ENCODE assay signal across 20 cellular contexts in the genomic region with DNA sequence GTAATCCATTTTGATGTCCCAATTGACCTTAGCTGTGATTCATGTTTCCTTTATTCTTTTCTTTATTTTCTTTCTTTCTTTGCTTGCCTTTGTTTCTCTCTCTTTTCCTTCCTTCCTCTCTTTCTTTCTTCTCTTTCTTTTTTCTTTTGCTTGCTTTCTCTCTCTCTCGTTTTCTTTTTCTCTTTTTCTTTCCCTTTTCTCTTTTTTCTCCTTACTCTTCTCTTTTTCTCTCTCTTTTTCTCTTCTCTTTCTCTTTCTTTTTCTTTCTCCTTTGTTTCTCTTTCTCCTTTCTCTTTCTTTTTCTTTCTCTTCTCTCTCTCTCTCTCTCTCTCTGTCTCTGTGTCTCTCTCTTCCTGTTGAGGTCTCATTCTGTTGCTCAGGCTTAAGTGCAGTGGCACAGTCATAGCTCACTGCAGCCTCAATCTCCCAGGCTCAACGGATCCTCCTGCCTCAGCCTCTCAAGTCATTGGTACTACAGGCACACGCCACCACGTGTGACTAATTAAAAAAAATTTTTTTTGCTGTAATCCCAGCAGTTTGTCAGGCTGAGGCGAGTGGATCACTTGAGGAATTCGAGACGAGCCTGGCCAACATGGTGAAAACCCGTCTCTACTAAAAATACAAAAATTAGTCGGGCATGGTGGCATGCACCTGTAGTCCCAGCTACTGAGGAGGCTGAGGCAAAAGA.
"Had no signal": no experiment of that assay in that cellular context is flagged by ENCODE, and none has a peak within 500 bp of the region (broad histone marks: within the 10 kb centered on the region; RNA-seq: fewer than 3 reads in every experiment).

No MANE protein-coding gene starts in this region.

- H3K36me3 ChIP-seq: gastrocnemius medialis, ovary, sigmoid colon, thyroid gland had no signal

- H3K4me3 ChIP-seq: gastrocnemius medialis, ovary, sigmoid colon, thyroid gland had no signal

- ATAC-seq: activated CD4-positive, alpha-beta T cell treated with anti-CD3 and anti-CD28 coated beads for 36 hours; activated CD8-positive, alpha-beta T cell treated with anti-CD3 and anti-CD28 coated beads for 36 hours; activated naive CD8-positive, alpha-beta T cell treated with anti-CD3 and anti-CD28 coated beads, Interleukin-2, amount 50 U/mL, for 24 hours; esophagus mucosa; gastrocnemius medialis; naive thymus-derived CD8-positive, alpha-beta T cell had no signal

- H3K27ac ChIP-seq: gastrocnemius medialis, ovary, sigmoid colon, thyroid gland had no signal

- H3K27me3 Mint-ChIP-seq: activated CD4-positive, alpha-beta T cell treated with anti-CD3 and anti-CD28 coated beads for 36 hours; activated naive CD8-positive, alpha-beta T cell treated with anti-CD3 and anti-CD28 coated beads, Interleukin-2, amount 50 U/mL, for 24 hours; activated T-cell treated with anti-CD3 and anti-CD28 coated beads, Interleukin-2, amount 50 U/mL, for 24 hours; brain had no signal

- H3K27ac Mint-ChIP-seq: activated CD4-positive, alpha-beta T cell treated with anti-CD3 and anti-CD28 coated beads for 36 hours; activated CD8-positive, alpha-beta T cell treated with anti-CD3 and anti-CD28 coated beads for 36 hours; activated naive CD4-positive, alpha-beta T cell treated with anti-CD3 and anti-CD28 coated beads, Interleukin-2, amount 10 ng/mL, durations not matched to agents 7 days and 5 days; activated naive CD8-positive, alpha-beta T cell treated with anti-CD3 and anti-CD28 coated beads, Interleukin-2, amount 50 U/mL, for 24 hours; activated T-cell treated with anti-CD3 and anti-CD28 coated beads, Interleukin-2, amount 50 U/mL, for 24 hours; immature natural killer cell had no signal

- DNase-seq: activated CD4-positive, alpha-beta T cell treated with anti-CD3 and anti-CD28 coated beads for 36 hours; activated CD8-positive, alpha-beta T cell treated with anti-CD3 and anti-CD28 coated beads for 36 hours; activated effector memory CD4-positive, alpha-beta T cell treated with Interleukin-2 at 50 U/mL for 16 hours; activated naive CD4-positive, alpha-beta T cell treated with anti-CD3 and anti-CD28 coated beads, Interleukin-2, amount 10 ng/mL, durations not matched to agents 7 days and 5 days; activated naive CD8-positive, alpha-beta T cell treated with anti-CD3 and anti-CD28 coated beads, Interleukin-2, amount 50 U/mL, for 24 hours; activated T-cell treated with anti-CD3 and anti-CD28 coated beads, Interleukin-2, amount 50 U/mL, for 24 hours; anterior cingulate cortex; central memory CD4-positive, alpha-beta T cell; effector CD8-positive, alpha-beta T cell; gastrocnemius medialis; immature natural killer cell; mesenchymal stem cell; naive thymus-derived CD8-positive, alpha-beta T cell; stimulated activated naive CD4-positive, alpha-beta T cell; thyroid gland had no signal

- H3K4me1 ChIP-seq: gastrocnemius medialis, sigmoid colon, thyroid gland had no signal

- FAIRE-seq: urothelium cell line had no signal

- H3K9me3 ChIP-seq: gastrocnemius medialis, ovary, sigmoid colon, thyroid gland had no signal

- H3K4me1 Mint-ChIP-seq: activated CD4-positive, alpha-beta T cell treated with anti-CD3 and anti-CD28 coated beads for 36 hours; activated naive CD4-positive, alpha-beta T cell treated with anti-CD3 and anti-CD28 coated beads, Interleukin-2, amount 10 ng/mL, durations not matched to agents 7 days and 5 days; brain; immature natural killer cell had no signal

- H3K4me3 Mint-ChIP-seq: activated CD4-positive, alpha-beta T cell treated with anti-CD3 and anti-CD28 coated beads for 36 hours; activated CD8-positive, alpha-beta T cell treated with anti-CD3 and anti-CD28 coated beads for 36 hours; activated naive CD4-positive, alpha-beta T cell treated with anti-CD3 and anti-CD28 coated beads, Interleukin-2, amount 10 ng/mL, durations not matched to agents 7 days and 5 days; activated naive CD8-positive, alpha-beta T cell treated with anti-CD3 and anti-CD28 coated beads, Interleukin-2, amount 50 U/mL, for 24 hours; activated T-cell treated with anti-CD3 and anti-CD28 coated beads, Interleukin-2, amount 50 U/mL, for 24 hours; brain; immature natural killer cell; naive thymus-derived CD8-positive, alpha-beta T cell had no signal

- H3K9me3 Mint-ChIP-seq: activated CD8-positive, alpha-beta T cell treated with anti-CD3 and anti-CD28 coated beads for 36 hours; activated naive CD4-positive, alpha-beta T cell treated with anti-CD3 and anti-CD28 coated beads, Interleukin-2, amount 10 ng/mL, durations not matched to agents 7 days and 5 days; activated naive CD8-positive, alpha-beta T cell treated with anti-CD3 and anti-CD28 coated beads, Interleukin-2, amount 50 U/mL, for 24 hours; activated T-cell treated with anti-CD3 and anti-CD28 coated beads, Interleukin-2, amount 50 U/mL, for 24 hours; immature natural killer cell; naive thymus-derived CD8-positive, alpha-beta T cell had no signal

- H3K36me3 Mint-ChIP-seq: activated naive CD4-positive, alpha-beta T cell treated with anti-CD3 and anti-CD28 coated beads, Interleukin-2, amount 10 ng/mL, durations not matched to agents 7 days and 5 days; brain; immature natural killer cell; naive thymus-derived CD8-positive, alpha-beta T cell had no signal

- H3K27me3 ChIP-seq: gastrocnemius medialis, ovary, sigmoid colon, thyroid gland had no signal
